Comparison of ENCODE assay signal across 22 cellular contexts in genomic region chr12:109876406-109876805, GRCh38. TPM values are rescaled to one million over a fixed set of nuclear protein-coding genes. Genes with fewer than 3 reads are reported as not detected.
DNase-seq lines count a peak whose midpoint lies in the region; ATAC-seq, FAIRE-seq and TF ChIP-seq lines count a peak whose summit lies in the region.
"Had no signal": no experiment of that assay in that cellular context is flagged by ENCODE, and none has a peak within 500 bp of the region (broad histone marks: within the 10 kb centered on the region; RNA-seq: fewer than 3 reads in every experiment).

No MANE protein-coding gene starts in this region.

- DNase-seq in natural killer cell (no peak), dorsolateral prefrontal cortex (no peak), prostate gland (ENCODE audit: low spot score) (no peak), left colon (no peak), HTR-8/SVneo (ENCODE audit: insufficient read length, low spot score) (no peak)
- DNase-seq in natural killer cell treated with Interleukin-12 subunit alpha and Interleukin-12 subunit beta and Interleukin-15 and Interleukin-18, amount 100 ng/mL, for 72 hours (ENCODE audit: low spot score): no peak
- DNase-seq in naive thymus-derived CD8-positive, alpha-beta T cell: no peak
- DNase-seq: activated CD4-positive, alpha-beta T cell treated with anti-CD3 and anti-CD28 coated beads, Interleukin-2, amount 50 U/mL, for 48 hours; activated CD8-positive, alpha-beta memory T cell treated with anti-CD3 and anti-CD28 coated beads, Interleukin-2, amount 50 U/mL, for 48 hours; activated effector memory CD4-positive, alpha-beta T cell treated with Interleukin-2 at 50 U/mL for 16 hours; BE2C; body of pancreas; effector memory CD8-positive, alpha-beta T cell; ovary; stimulated activated CD4-positive, alpha-beta T cell treated with anti-CD3 and anti-CD28 coated beads, Interleukin-15, amount 100 ng/mL, for 24 hours; stimulated activated CD8-positive, alpha-beta memory T cell treated with anti-CD3 and anti-CD28 coated beads, Interleukin-4, amount 100 ng/mL, for 48 hours; testis had no signal

- no peaks in the 10 kb centered on the region for H3K27me3 ChIP-seq in dorsolateral prefrontal cortex
- no peaks in the 10 kb centered on the region for H3K27me3 ChIP-seq in prostate gland (replicated peaks; ENCODE audit: insufficient read depth)
- H3K27me3 ChIP-seq: body of pancreas, ovary, testis had no signal

- peak overlapping the region in 9 of 59 donors; percentile 76 to 94 (median 88) for H3K4me3 ChIP-seq in dorsolateral prefrontal cortex
- H3K4me3 ChIP-seq in prostate gland: no peak overlapping the region
- H3K4me3 ChIP-seq: body of pancreas, ovary, testis had no signal

- H3K36me3 ChIP-seq in prostate gland: no peaks in the 10 kb centered on the region
- H3K36me3 ChIP-seq: BE2C, ovary had no signal

- H3K27me3 Mint-ChIP-seq in natural killer cell (ENCODE audit: low read depth in 2 of 2): no peaks in the 10 kb centered on the region
- no peaks in the 10 kb centered on the region for H3K27me3 Mint-ChIP-seq in natural killer cell treated with Interleukin-12 subunit alpha and Interleukin-12 subunit beta and Interleukin-15 and Interleukin-18, amount 100 ng/mL, for 72 hours
- no peaks in the 10 kb centered on the region for H3K27me3 Mint-ChIP-seq in naive thymus-derived CD8-positive, alpha-beta T cell
- H3K27me3 Mint-ChIP-seq: effector memory CD8-positive, alpha-beta T cell had no signal

- H3K4me1 ChIP-seq in prostate gland (replicated peaks): peaks cover 10% of the 10 kb centered on the region

- peak overlapping the region; percentile 60 to 78 for H3K27ac Mint-ChIP-seq in natural killer cell
- H3K27ac Mint-ChIP-seq in natural killer cell treated with Interleukin-12 subunit alpha and Interleukin-12 subunit beta and Interleukin-15 and Interleukin-18, amount 100 ng/mL, for 72 hours: peak overlapping the region in 1 of 2 donors; percentile 50
- H3K27ac Mint-ChIP-seq in naive thymus-derived CD8-positive, alpha-beta T cell: peak overlapping the region in 3 of 10 donors; percentile 15 to 63 (median 52)

- no peak for FAIRE-seq in HTR-8/SVneo (lab: Jason Lieb, UNC)

- TF ChIP-seq CTCF in natural killer cell (IDR thresholded peaks at IDR 0.05): no peak
- TF ChIP-seq CTCF in dorsolateral prefrontal cortex (IDR thresholded peaks at IDR 0.05 in 54 of 56, conservative IDR thresholded peaks at IDR 0.05 in 2 of 56; ENCODE audit: low read depth in 1 of 56, partially characterized antibody in 56 of 56): no peak
- no peak for TF ChIP-seq CTCF in prostate gland (IDR thresholded peaks at IDR 0.05)

- H3K9me3 ChIP-seq in prostate gland: no peaks in the 10 kb centered on the region
- H3K9me3 ChIP-seq: BE2C, body of pancreas, ovary, testis had no signal

- no peaks in the 10 kb centered on the region for H3K36me3 Mint-ChIP-seq in natural killer cell
- H3K36me3 Mint-ChIP-seq in natural killer cell treated with Interleukin-12 subunit alpha and Interleukin-12 subunit beta and Interleukin-15 and Interleukin-18, amount 100 ng/mL, for 72 hours: no peaks in the 10 kb centered on the region
- peaks cover 0 to 16% (median 0%) of the 10 kb centered on the region in 3 donors for H3K36me3 Mint-ChIP-seq in naive thymus-derived CD8-positive, alpha-beta T cell

- H3K4me1 Mint-ChIP-seq in natural killer cell: peaks cover 62 to 68% of the 10 kb centered on the region in 2 donors
- H3K4me1 Mint-ChIP-seq in natural killer cell treated with Interleukin-12 subunit alpha and Interleukin-12 subunit beta and Interleukin-15 and Interleukin-18, amount 100 ng/mL, for 72 hours (ENCODE audit: low read depth in 2 of 2): peaks cover 47 to 52% of the 10 kb centered on the region in 2 donors
- peaks cover 27 to 73% (median 63%) of the 10 kb centered on the region in 4 donors for H3K4me1 Mint-ChIP-seq in naive thymus-derived CD8-positive, alpha-beta T cell

- TF ChIP-seq POLR2A in prostate gland (IDR thresholded peaks at IDR 0.05): no peak

- no peaks in the 10 kb centered on the region for H3K9me3 Mint-ChIP-seq in natural killer cell
- H3K9me3 Mint-ChIP-seq in natural killer cell treated with Interleukin-12 subunit alpha and Interleukin-12 subunit beta and Interleukin-15 and Interleukin-18, amount 100 ng/mL, for 72 hours: no peaks in the 10 kb centered on the region
- no peaks in the 10 kb centered on the region for H3K9me3 Mint-ChIP-seq in naive thymus-derived CD8-positive, alpha-beta T cell
- H3K9me3 Mint-ChIP-seq: effector memory CD8-positive, alpha-beta T cell had no signal

- no peak for ATAC-seq in natural killer cell
- no peak for ATAC-seq in natural killer cell treated with Interleukin-12 subunit alpha and Interleukin-12 subunit beta and Interleukin-15 and Interleukin-18, amount 100 ng/mL, for 72 hours
- ATAC-seq in left colon: no peak
- no peak for ATAC-seq in naive thymus-derived CD8-positive, alpha-beta T cell
- ATAC-seq in GM18907 (IDR thresholded peaks at IDR 0.05; ENCODE audit: unreplicated experiment): no peak
- ATAC-seq: body of pancreas; effector memory CD8-positive, alpha-beta T cell; sciatic nerve had no signal

- no peak overlapping the region for H3K4me3 Mint-ChIP-seq in natural killer cell
- no peak overlapping the region for H3K4me3 Mint-ChIP-seq in natural killer cell treated with Interleukin-12 subunit alpha and Interleukin-12 subunit beta and Interleukin-15 and Interleukin-18, amount 100 ng/mL, for 72 hours
- H3K4me3 Mint-ChIP-seq in naive thymus-derived CD8-positive, alpha-beta T cell: peak overlapping the region in 1 of 10 donors; percentile 33

- intact Hi-C loops in natural killer cell (cut with micrococcal nuclease): no loop called here
- intact Hi-C loops in dorsolateral prefrontal cortex (cut with DNase I): loop anchor here in 1 of 2 donors (10.0 kb wide), 1 partner anchor 152 kb away; no protein-coding TSS in a partner anchor
- intact Hi-C loops in prostate gland (cut with DNase I): no loop called here
- intact Hi-C loops in left colon (cut with DNase I, micrococcal nuclease): no loop called here

- POLR2A ChIA-PET in naive thymus-derived CD8-positive, alpha-beta T cell (lab: Charles Lee): interaction anchor here (1.0 kb wide), 1 partner anchor 356 kb away, joined by 3 read pairs; no protein-coding TSS in a partner anchor

- H3K27ac ChIP-seq in dorsolateral prefrontal cortex: peak overlapping the region in 55 of 59 donors; percentile 32 to 99 (median 92)
- peak overlapping the region; percentile 29 to 62 for H3K27ac ChIP-seq in prostate gland
- H3K27ac ChIP-seq: body of pancreas, HL-60, ovary, testis had no signal

RNA-seq across cellular contexts. Expression of gene GLTP, which starts 3.9 kb away (rescaled TPM):
- total RNA-seq in natural killer cell: 10 to 100 TPM; 48.6 to 52.8 (median 49.2) TPM
- 10 to 100 TPM; 29.7 to 31.2 TPM for total RNA-seq in natural killer cell treated with Interleukin-12 subunit alpha and Interleukin-12 subunit beta and Interleukin-15 and Interleukin-18, amount 100 ng/mL, for 72 hours
- 100 to 1,000 TPM in 4 of 120 experiments, 10 to 100 TPM in 116; 20.7 to 126 (median 43.1) TPM for total RNA-seq in dorsolateral prefrontal cortex
- 10 to 100 TPM; 67.2 to 87.1 TPM for total RNA-seq in prostate gland
- total RNA-seq in left colon: 100 to 1,000 TPM in 1 of 2 donors, 10 to 100 TPM in 1; 95.0 to 128 TPM
- 10 to 100 TPM; 21.2 to 21.8 TPM for total RNA-seq in naive thymus-derived CD8-positive, alpha-beta T cell
- 10 to 100 TPM; 29.7 to 41.7 (median 41.1) TPM for polyA plus RNA-seq in naive thymus-derived CD8-positive, alpha-beta T cell

RNA-seq across cellular contexts. Expression of gene TCHP, which starts 23.7 kb away (rescaled TPM):
- total RNA-seq in natural killer cell (10 to 100 TPM; 33.7 to 42.5 (median 38.7) TPM), dorsolateral prefrontal cortex (10 to 100 TPM; 18.4 to 41.8 (median 27.7) TPM), prostate gland (10 to 100 TPM; 18.9 to 26.3 TPM), left colon (10 to 100 TPM; 15.0 to 17.2 TPM)
- total RNA-seq in natural killer cell treated with Interleukin-12 subunit alpha and Interleukin-12 subunit beta and Interleukin-15 and Interleukin-18, amount 100 ng/mL, for 72 hours: 10 to 100 TPM; 20.5 to 31.1 TPM
- total RNA-seq in naive thymus-derived CD8-positive, alpha-beta T cell: 10 to 100 TPM; 36.8 to 39.1 TPM
- polyA plus RNA-seq in naive thymus-derived CD8-positive, alpha-beta T cell: 10 to 100 TPM in 1 of 3 donors, 1 to 10 TPM in 2; 6.7 to 11.1 (median 8.6) TPM

RNA-seq across cellular contexts. Expression of gene TRPV4, which starts 43.2 kb away (rescaled TPM):
- total RNA-seq in natural killer cell (not detected), dorsolateral prefrontal cortex (1 to 10 TPM in 8 of 120 experiments, under 1 TPM in 77, not detected in 35; 0.12 to 2.1 (median 0.49) TPM), prostate gland (1 to 10 TPM; 4.6 to 8.0 TPM), left colon (under 1 TPM; 0.09 to 0.36 TPM)
- not detected for total RNA-seq in natural killer cell treated with Interleukin-12 subunit alpha and Interleukin-12 subunit beta and Interleukin-15 and Interleukin-18, amount 100 ng/mL, for 72 hours
- not detected for total RNA-seq in naive thymus-derived CD8-positive, alpha-beta T cell
- polyA plus RNA-seq in naive thymus-derived CD8-positive, alpha-beta T cell: not detected
- total RNA-seq: A172; T-helper 2 cell treated with Interferon-gamma antibody and Interleukin-4, amounts not matched to agents 100 ng/mL and 5 ng/mL, for 36 hours had no signal
